Comparison of ENCODE assay signal across 8 cellular contexts in genomic region chr1:8077120-8077573, GRCh38. TPM values are rescaled to one million over a fixed set of nuclear protein-coding genes. Genes with fewer than 3 reads are reported as not detected.
A peak's percentile ranks its signal among the peaks of the same experiment; 100 is the strongest.
DNase-seq lines count a peak whose midpoint lies in the region; ATAC-seq lines count a peak whose summit lies in the region.

No MANE protein-coding gene starts in this region.

- H3K27me3 Mint-ChIP-seq in activated CD4-positive, alpha-beta T cell treated with anti-CD3 and anti-CD28 coated beads, Interleukin-2, amount 10 ng/mL, durations not matched to agents 24 days and 14 days = peaks cover 15% of the 10 kb centered on the region
- H3K27me3 Mint-ChIP-seq in activated naive CD8-positive, alpha-beta T cell treated with anti-CD3 and anti-CD28 coated beads for 36 hours = peaks cover 3% of the 10 kb centered on the region

- H3K4me3 ChIP-seq in H7 (ENCODE audit: insufficient read depth, low read depth, low read length) = no peak overlapping the region
- H3K4me3 ChIP-seq in SJSA1 = no peak overlapping the region
- H3K4me3 ChIP-seq in skeletal muscle cell (ENCODE audit: low read depth, low read length) = no peak overlapping the region

- no peak overlapping the region for H3K27ac Mint-ChIP-seq in activated CD4-positive, alpha-beta T cell treated with anti-CD3 and anti-CD28 coated beads, Interleukin-2, amount 10 ng/mL, durations not matched to agents 24 days and 14 days
- no peak overlapping the region for H3K27ac Mint-ChIP-seq in activated naive CD8-positive, alpha-beta T cell treated with anti-CD3 and anti-CD28 coated beads for 36 hours

- DNase-seq in H7 (peak; percentile 26), SJSA1 (ENCODE audit: low read depth in 1 of 2, low spot score in 2 of 2) (peak; percentile 82 to 88), cardiac septum (ENCODE audit: low spot score) (peak; percentile 79), skeletal muscle cell (ENCODE audit: low read depth) (peak; percentile 93)
- no peak for DNase-seq in activated CD4-positive, alpha-beta T cell treated with anti-CD3 and anti-CD28 coated beads, Interleukin-2, amount 10 ng/mL, durations not matched to agents 24 days and 14 days
- DNase-seq in activated naive CD8-positive, alpha-beta T cell treated with anti-CD3 and anti-CD28 coated beads for 36 hours = no peak

- no peaks in the 10 kb centered on the region for H3K9me3 Mint-ChIP-seq in activated CD4-positive, alpha-beta T cell treated with anti-CD3 and anti-CD28 coated beads, Interleukin-2, amount 10 ng/mL, durations not matched to agents 24 days and 14 days
- H3K9me3 Mint-ChIP-seq in activated naive CD8-positive, alpha-beta T cell treated with anti-CD3 and anti-CD28 coated beads for 36 hours = no peaks in the 10 kb centered on the region

- no peaks in the 10 kb centered on the region for H3K9me3 ChIP-seq in SJSA1 (replicated peaks)

- H3K4me1 ChIP-seq in SJSA1 (replicated peaks) = peaks cover 47% of the 10 kb centered on the region

- H3K4me1 Mint-ChIP-seq in activated CD4-positive, alpha-beta T cell treated with anti-CD3 and anti-CD28 coated beads, Interleukin-2, amount 10 ng/mL, durations not matched to agents 24 days and 14 days = peaks cover 3% of the 10 kb centered on the region
- H3K4me1 Mint-ChIP-seq in activated naive CD8-positive, alpha-beta T cell treated with anti-CD3 and anti-CD28 coated beads for 36 hours = no peaks in the 10 kb centered on the region

- intact Hi-C loops in cardiac septum (cut with DNase I) = loop anchor here (1.0 to 5.0 kb wide), 3 partner anchors 37 to 60 kb away; no protein-coding TSS in a partner anchor
- intact Hi-C loops in activated CD4-positive, alpha-beta T cell treated with anti-CD3 and anti-CD28 coated beads, Interleukin-2, amount 10 ng/mL, durations not matched to agents 24 days and 14 days (cut with micrococcal nuclease) = no loop called here

- H3K36me3 ChIP-seq in H7 (replicated peaks; ENCODE audit: control insufficient read depth, insufficient read depth, low read length) (no peaks in the 10 kb centered on the region), SJSA1 (no peaks in the 10 kb centered on the region)

- ATAC-seq in HG03280 (IDR thresholded peaks at IDR 0.05; ENCODE audit: unreplicated experiment) (no peak), GM18520 (IDR thresholded peaks at IDR 0.05; ENCODE audit: unreplicated experiment) (no peak)

- H3K27me3 ChIP-seq in H7 (ENCODE audit: control insufficient read depth, insufficient read depth, low read length) (no peaks in the 10 kb centered on the region), SJSA1 (replicated peaks) (no peaks in the 10 kb centered on the region)

- H3K4me3 Mint-ChIP-seq in activated CD4-positive, alpha-beta T cell treated with anti-CD3 and anti-CD28 coated beads, Interleukin-2, amount 10 ng/mL, durations not matched to agents 24 days and 14 days = no peak overlapping the region
- H3K4me3 Mint-ChIP-seq in activated naive CD8-positive, alpha-beta T cell treated with anti-CD3 and anti-CD28 coated beads for 36 hours = no peak overlapping the region

- no peaks in the 10 kb centered on the region for H3K36me3 Mint-ChIP-seq in activated CD4-positive, alpha-beta T cell treated with anti-CD3 and anti-CD28 coated beads, Interleukin-2, amount 10 ng/mL, durations not matched to agents 24 days and 14 days (ENCODE audit: low read depth)
- H3K36me3 Mint-ChIP-seq in activated naive CD8-positive, alpha-beta T cell treated with anti-CD3 and anti-CD28 coated beads for 36 hours = no peaks in the 10 kb centered on the region

- peak overlapping the region; percentile 77 for H3K27ac ChIP-seq in SJSA1

RNA-seq across cellular contexts. Expression of gene ERRFI1, which starts 51.0 kb away (rescaled TPM):
- 37.3 and 42.6 TPM in 2 replicates for total RNA-seq in H7 (2014; rRNA removed; shearing (Covaris generic))
- 18.4 and 21.7 TPM in 2 replicates for total RNA-seq in SJSA1 (2014; rRNA removed; shearing (Covaris generic))
- total RNA-seq in cardiac septum = 8.2 TPM
- total RNA-seq in activated CD4-positive, alpha-beta T cell treated with anti-CD3 and anti-CD28 coated beads, Interleukin-2, amount 10 ng/mL, durations not matched to agents 24 days and 14 days = 2.0 TPM in 2 replicates
- 1 to 10 TPM; 1.2 to 1.4 TPM for total RNA-seq in activated naive CD8-positive, alpha-beta T cell treated with anti-CD3 and anti-CD28 coated beads for 36 hours

Comparison
In these comparisons a context has a peak if more than half of its experiments do, and no peak if none do; other contexts are left out.
1. DNase-seq: peak in H7 (single experiment), SJSA1 (2 of 2), cardiac septum (single experiment) and skeletal muscle cell (single experiment); none in activated CD4-positive, alpha-beta T cell treated with anti-CD3 and anti-CD28 coated beads, Interleukin-2, amount 10 ng/mL, durations not matched to agents 24 days and 14 days (single experiment) and activated naive CD8-positive, alpha-beta T cell treated with anti-CD3 and anti-CD28 coated beads for 36 hours (single experiment).